In genomic region chr17:81527591-81528383, GRCh38 we compare ENCODE assay signal across 14 cellular contexts. TPM values are rescaled to one million over a fixed set of nuclear protein-coding genes. Genes with fewer than 3 reads are reported as not detected.
DNase-seq lines count a peak whose midpoint lies in the region; ATAC-seq and TF ChIP-seq lines count a peak whose summit lies in the region.
"Had no signal": no experiment of that assay in that cellular context is flagged by ENCODE, and none has a peak within 500 bp of the region (broad histone marks: within the 10 kb centered on the region; RNA-seq: fewer than 3 reads in every experiment).

TSS of gene FSCN2 (plus strand) at chr17:81528377. CDS start at chr17:81528532, 155 bp downstream.

- ATAC-seq in lung (ENCODE audit: insufficient read depth, low FRiP score) = peak; percentile 54

- no peaks in the 10 kb centered on the region for H3K36me3 Mint-ChIP-seq in endodermal cell (ENCODE audit: low read depth)
- H3K36me3 Mint-ChIP-seq: CD8-positive, alpha-beta memory T cell had no signal

- in situ Hi-C loops in brain microvascular endothelial cell (cut with HindIII; ENCODE audit: low pct_ligation_motif_present, low sequenced_read_pairs) = no loop called here

- no peaks in the 10 kb centered on the region for H3K36me3 ChIP-seq in brain microvascular endothelial cell (replicated peaks)
- no peaks in the 10 kb centered on the region for H3K36me3 ChIP-seq in lung (ENCODE audit: control insufficient read depth in 2 of 2, insufficient read depth in 2 of 2, low read length in 2 of 2)
- no peaks in the 10 kb centered on the region for H3K36me3 ChIP-seq in endodermal cell (ENCODE audit: control insufficient read depth, insufficient read depth, low read length)
- H3K36me3 ChIP-seq in vagina = no peaks in the 10 kb centered on the region
- H3K36me3 ChIP-seq: MG63 had no signal

- TF ChIP-seq CTCF in brain microvascular endothelial cell (IDR thresholded peaks at IDR 0.05; ENCODE audit: low read depth, low read length, missing control alignments) (peak; percentile 53), lung (IDR thresholded peaks at IDR 0.05; ENCODE audit: control extremely low read depth, extremely low read depth) (no peak), endodermal cell (conservative IDR thresholded peaks at IDR 0.05) (no peak), vagina (IDR thresholded peaks at IDR 0.05) (no peak)

- H3K27me3 Mint-ChIP-seq in endodermal cell (ENCODE audit: insufficient read depth) = peaks cover 24% of the 10 kb centered on the region

- H3K4me3 ChIP-seq in brain microvascular endothelial cell (ENCODE audit: low read depth, low read length) (no peak within 1 kb of the TSS), lung (no peak within 1 kb of the TSS), endodermal cell (ENCODE audit: low read length) (no peak within 1 kb of the TSS), vagina (no peak within 1 kb of the TSS)
- H3K4me3 ChIP-seq: MG63 had no signal

- H3K9me3 ChIP-seq in lung (ENCODE audit: control insufficient read depth in 2 of 2, insufficient read depth in 1 of 2, low read length in 1 of 2) (no peaks in the 10 kb centered on the region), endodermal cell (ENCODE audit: control insufficient read depth, low read length) (no peaks in the 10 kb centered on the region), vagina (no peaks in the 10 kb centered on the region)
- H3K9me3 ChIP-seq: MG63 had no signal

- TF ChIP-seq POLR2A in vagina (IDR thresholded peaks at IDR 0.05) = no peak

- 36 to 65% methylated on average over 38 to 42 of the region's 42 CpGs for WGBS in lung, 2 donors
- 88 to 90% methylated on average over 25 to 42 of the region's 42 CpGs for WGBS in endodermal cell (ENCODE audit: insufficient coverage in 1 of 2, insufficient read length in 1 of 2), 2 experiments

- no peaks in the 10 kb centered on the region for H3K9me3 Mint-ChIP-seq in endodermal cell
- H3K9me3 Mint-ChIP-seq: activated naive CD4-positive, alpha-beta T cell treated with anti-CD3 and anti-CD28 coated beads for 36 hours; CD8-positive, alpha-beta memory T cell had no signal

- H3K4me3 Mint-ChIP-seq in endodermal cell = no peak within 1 kb of the TSS
- H3K4me3 Mint-ChIP-seq: activated naive CD4-positive, alpha-beta T cell treated with anti-CD3 and anti-CD28 coated beads for 36 hours; CD8-positive, alpha-beta memory T cell had no signal

- peaks cover 2% of the 10 kb centered on the region for H3K4me1 Mint-ChIP-seq in endodermal cell
- H3K4me1 Mint-ChIP-seq: CD8-positive, alpha-beta memory T cell had no signal

- H3K4me1 ChIP-seq in lung (ENCODE audit: control insufficient read depth in 2 of 2, insufficient read depth in 2 of 2, low read length in 2 of 2) = no peaks in the 10 kb centered on the region
- H3K4me1 ChIP-seq in endodermal cell (ENCODE audit: control insufficient read depth, insufficient read depth, low read length) = no peaks in the 10 kb centered on the region
- H3K4me1 ChIP-seq in vagina = peaks cover 16% of the 10 kb centered on the region

- H3K27ac Mint-ChIP-seq in endodermal cell = no peak within 1 kb of the TSS
- H3K27ac Mint-ChIP-seq: activated naive CD4-positive, alpha-beta T cell treated with anti-CD3 and anti-CD28 coated beads for 36 hours; CD8-positive, alpha-beta memory T cell had no signal

- H3K9ac ChIP-seq in endodermal cell (ENCODE audit: extremely low read depth, low read length, poor library complexity, severe bottlenecking) = no peak within 1 kb of the TSS

- no peak within 1 kb of the TSS for H3K27ac ChIP-seq in brain microvascular endothelial cell
- H3K27ac ChIP-seq in lung (ENCODE audit: low read depth in 1 of 2, low read length in 1 of 2) = no peak within 1 kb of the TSS
- H3K27ac ChIP-seq in endodermal cell (ENCODE audit: low read depth, low read length) = no peak within 1 kb of the TSS
- H3K27ac ChIP-seq in vagina = no peak within 1 kb of the TSS

- H3K27me3 ChIP-seq in brain microvascular endothelial cell (replicated peaks) (peaks cover 4% of the 10 kb centered on the region), lung (ENCODE audit: control insufficient read depth, insufficient read depth) (no peaks in the 10 kb centered on the region), endodermal cell (ENCODE audit: control insufficient read depth, insufficient read depth, low read length, poor library complexity, severe bottlenecking) (no peaks in the 10 kb centered on the region), vagina (peaks cover 6% of the 10 kb centered on the region)
- H3K27me3 ChIP-seq: MG63 had no signal

- intact Hi-C loops in vagina (cut with DNase I) = no loop called here

- DNase-seq in AG08396 (ENCODE audit: low spot score) (peak; percentile 74), GM03348 (ENCODE audit: low spot score) (peak; percentile 40), brain microvascular endothelial cell (no peak), lung (ENCODE audit: low spot score) (no peak), endodermal cell (no peak), vagina (ENCODE audit: extremely low spot score in 2 of 2) (no peak)
- no peak for DNase-seq in activated naive CD4-positive, alpha-beta T cell treated with anti-CD3 and anti-CD28 coated beads, Interleukin-2, amount 50 U/mL, for 16 hours
- no peak for DNase-seq in stimulated activated naive CD4-positive, alpha-beta T cell (lab: John Stamatoyannopoulos, UW)
- DNase-seq: activated CD4-positive, alpha-beta T cell treated with anti-CD3 and anti-CD28 coated beads, Interleukin-2, amount 50 U/mL, for 4 hours; activated naive CD4-positive, alpha-beta T cell treated with anti-CD3 and anti-CD28 coated beads for 36 hours; CD8-positive, alpha-beta memory T cell; cortex of kidney; MG63; T-helper 1 cell had no signal

RNA-seq across cellular contexts. Expression of gene FSCN2, which starts in this region (rescaled TPM):
- 1 to 10 TPM; 2.1 to 3.9 TPM for total RNA-seq in lung
- polyA plus RNA-seq in lung = 1 to 10 TPM in 1 of 2 donors, under 1 TPM in 1; 0.46 to 1.8 TPM
- 1 to 10 TPM; 1.0 to 1.8 TPM for total RNA-seq in endodermal cell
- 0.50 TPM for polyA plus RNA-seq in endodermal cell (2013, experiment 1 of 2)
- 0.46 TPM for polyA plus RNA-seq in endodermal cell (2013, experiment 2 of 2)
- 6.6 TPM for total RNA-seq in vagina
- total RNA-seq: activated naive CD4-positive, alpha-beta T cell treated with anti-CD3 and anti-CD28 coated beads for 36 hours had no signal
- polyA plus RNA-seq: CD8-positive, alpha-beta memory T cell had no signal

Comparison
In these comparisons a context has a peak if more than half of its experiments do, and no peak if none do; other contexts are left out.
1. DNase-seq: peak in AG08396 (single experiment) and GM03348 (single experiment); none in brain microvascular endothelial cell (single experiment), lung (single experiment), activated naive CD4-positive, alpha-beta T cell treated with anti-CD3 and anti-CD28 coated beads, Interleukin-2, amount 50 U/mL, for 16 hours (single experiment), endodermal cell (single experiment), stimulated activated naive CD4-positive, alpha-beta T cell (0 of 6) and vagina (0 of 2).